ENCODE assay signal across 19 cellular contexts in the genomic region with DNA sequence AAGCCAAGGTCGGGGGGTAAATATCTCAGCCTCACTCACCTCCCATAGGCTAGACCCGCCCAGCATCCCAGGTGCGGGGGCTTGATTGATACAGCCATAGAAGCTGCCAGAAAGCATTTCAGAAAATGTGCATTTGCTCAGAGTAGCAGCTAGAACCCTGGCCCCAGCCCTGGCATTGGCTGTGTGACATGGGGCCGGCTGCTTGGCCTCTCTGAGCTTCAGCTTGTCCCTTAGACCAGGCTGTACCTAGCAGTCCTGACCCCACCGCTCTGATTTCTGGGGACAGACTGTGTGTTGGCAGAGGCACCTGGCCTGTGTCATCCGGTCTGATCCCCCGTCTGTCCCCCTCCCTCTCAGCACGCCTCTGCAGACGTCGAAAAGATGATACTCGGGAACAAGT. TPM values are rescaled to one million over a fixed set of nuclear protein-coding genes. Genes with fewer than 3 reads are reported as not detected.
DNase-seq lines count a peak whose midpoint lies in the region; ATAC-seq, FAIRE-seq and TF ChIP-seq lines count a peak whose summit lies in the region.
"Had no signal": no experiment of that assay in that cellular context is flagged by ENCODE, and none has a peak within 500 bp of the region (broad histone marks: within the 10 kb centered on the region; RNA-seq: fewer than 3 reads in every experiment).

No MANE protein-coding gene starts in this region.

- 85% methylated on average over 5 of the region's 11 CpGs for WGBS in K562 (ENCODE audit: insufficient coverage, low coverage, missing lambda C conversion rate)

- H2AFZ ChIP-seq in K562 (ENCODE audit: low read depth, low read length) = no peak overlapping the region

- TF ChIP-seq POLR2A in K562 (conservative IDR thresholded peaks at IDR 0.05) = no peak

- no peak overlapping the region for H3K27ac ChIP-seq in HEK293 (ENCODE audit: extremely low read depth, low read depth, low read length)
- H3K27ac ChIP-seq in K562 (ENCODE audit: extremely low read depth, low read depth, low read length) = no peak overlapping the region
- H3K27ac ChIP-seq: SJCRH30 had no signal

- no peak for ATAC-seq in K562

- no peak overlapping the region for H3K9ac ChIP-seq in K562 (ENCODE audit: insufficient read depth in 1 of 2, low read depth in 2 of 2, low read length in 2 of 2)

- no peak for FAIRE-seq in K562 (lab: Jason Lieb, UNC)

- TF ChIP-seq EP300 in K562 (IDR thresholded peaks at IDR 0.05; ENCODE audit: low read length) = no peak

- no peaks in the 10 kb centered on the region for H3K9me3 ChIP-seq in HEK293 (ENCODE audit: control insufficient read depth, insufficient read depth, low read depth, low read length)
- H3K9me3 ChIP-seq in K562 (replicated peaks; ENCODE audit: control insufficient read depth, insufficient read depth, low read depth, low read length) = no peaks in the 10 kb centered on the region
- H3K9me3 ChIP-seq: MG63, SJCRH30 had no signal

- H3K9me1 ChIP-seq in K562 (ENCODE audit: control insufficient read depth, insufficient read depth, low read length) = no peaks in the 10 kb centered on the region

- DNase-seq in K562 (ENCODE audit: extremely low read depth in 1 of 4, low spot score in 3 of 4) (no peak), AG08395 (ENCODE audit: low spot score) (no peak), NCI-H1436 (lab: John Stamatoyannopoulos, UW) (no peak)
- DNase-seq: C1 segment of cervical spinal cord; COR-L47; DMS153; EL; H7; MG63; NCI-H1092 treated with DMSO at 0.1 percent for 48 hours; NCI-H1694 treated with DMSO at 0.1 percent for 48 hours; NCI-H345; NCI-H69; NK-92 treated with Interleukin-12 subunit alpha and Interleukin-12 subunit beta, amount 100 ng/mL, for 24 hours; OCI-M1; RPMI8226; SJCRH30 had no signal

- intact Hi-C loops in K562 (cut with micrococcal nuclease) = no loop called here

- CTCF ChIA-PET in HEK293 (lab: Yijun Ruan, JAX) = interaction anchor here (0.5 kb wide), 1 partner anchor 120 kb away, joined by 3 read pairs; no protein-coding TSS in a partner anchor
- CTCF ChIA-PET in K562 (lab: Yijun Ruan, JAX; ENCODE audit: low intra/inter-chr PET ratio) = no interaction called here

- H3K36me3 ChIP-seq in HEK293 (ENCODE audit: control insufficient read depth in 2 of 2, insufficient read depth in 1 of 2, low read length in 2 of 2) (peaks cover 16 to 93% of the 10 kb centered on the region in 2 experiments; a peak in 2 of 3 replicates), K562 (ENCODE audit: control insufficient read depth, insufficient read depth, low read length) (peaks cover 83% of the 10 kb centered on the region; the same call in 2 of the 3 replicates)

- no peak for TF ChIP-seq RAD21 in K562 (CRISPR knock-in tag; conservative IDR thresholded peaks at IDR 0.05 in 1 of 2, IDR thresholded peaks at IDR 0.05 in 1 of 2)

- no TSS peak for BruUV-seq in K562 (replicated peaks; lab: Mats Ljungman, UMichigan)

- no peaks in the 10 kb centered on the region for H3K79me2 ChIP-seq in K562 (ENCODE audit: control insufficient read depth, insufficient read depth, low read length)

- H3K27me3 ChIP-seq in K562 (ENCODE audit: control insufficient read depth in 2 of 2, insufficient read depth in 2 of 2, low read length in 2 of 2) = no peaks in the 10 kb centered on the region
- H3K27me3 ChIP-seq: MG63, SJCRH30 had no signal

- 0 out of 2 replicates have a peak, but pooled peaks cover 3% of the 10 kb centered on the region for H4K20me1 ChIP-seq in K562 (replicated peaks; ENCODE audit: control insufficient read depth, insufficient read depth, low read length)

- in situ Hi-C loops in K562 (cut with MboI) = no loop called here

- no peaks in the 10 kb centered on the region for H3K4me1 ChIP-seq in HEK293 (ENCODE audit: control insufficient read depth, insufficient read depth, low read length)
- H3K4me1 ChIP-seq in K562 (replicated peaks in 1 of 2; ENCODE audit: control insufficient read depth in 2 of 2, insufficient read depth in 2 of 2, low read length in 2 of 2) = peaks cover 0 to 13% of the 10 kb centered on the region in 2 experiments; a peak in 2 of 5 replicates
- H3K4me1 ChIP-seq: SJCRH30 had no signal

- H3K4me2 ChIP-seq in K562 (ENCODE audit: insufficient read depth, low read length) = no peak overlapping the region

- no peak overlapping the region for H3K4me3 ChIP-seq in HEK293 (ENCODE audit: low read depth, low read length)
- H3K4me3 ChIP-seq in K562 = no peak overlapping the region
- H3K4me3 ChIP-seq: MG63, SJCRH30 had no signal

- TF ChIP-seq CTCF in HEK293 (tag by site-specific recombination; IDR thresholded peaks at IDR 0.05) (no peak), K562 (IDR thresholded peaks at IDR 0.05 in 2 of 3, conservative IDR thresholded peaks at IDR 0.05 in 1 of 3; ENCODE audit: insufficient read depth in 2 of 3, low read depth in 1 of 3, low read length in 3 of 3) (no peak)

- POLR2A ChIA-PET in HEK293 (lab: Yijun Ruan, JAX) = no interaction called here
- POLR2A ChIA-PET in K562 (lab: Yijun Ruan, JAX) = interaction anchor here (0.7 to 1.4 kb wide), 2 partner anchors 10 to 17 kb away, joined by 5 read pairs; partner anchors contain the start of gene HSH2D

RNA-seq across cellular contexts. Expression of gene RAB8A, which starts 15.4 kb away (rescaled TPM):
- total RNA-seq in K562 (2011; cell fraction: chromatin; rRNA removed; ENCODE audit: low replicate concordance) = 81.6 and 164 TPM in 2 replicates
- total RNA-seq in K562 (2011; cell fraction: nucleolus; rRNA removed) = 94.9 and 99.9 TPM in 2 replicates
- 96.1 and 105 TPM in 2 replicates for total RNA-seq in K562 (2011; cell fraction: nucleoplasm; rRNA removed)
- total RNA-seq in K562 (2014; rRNA removed) (42.5 and 47.2 TPM in 2 replicates), K562 (2014; rRNA removed; fragmentation: Illumina TruSeq; extraction: Trizol) (60.2 and 66.7 TPM in 2 replicates), K562 (2015; rRNA removed; fragmentation: Illumina TruSeq; extraction: Trizol) (92.0 and 102 TPM in 2 replicates), K562 (2021) (71.9 and 82.7 TPM in 2 replicates)
- polyA plus RNA-seq in K562 (2011; rRNA removed) (45.4 and 66.9 TPM in 2 replicates), K562 (2014; fragmentation: Illumina TruSeq; extraction: Trizol) (53.2 and 55.4 TPM in 2 replicates), K562 (2014; fragmentation: Nextera tagmentation; extraction: Ambion mirVana) (10 to 100 TPM; 11.2 to 13.9 TPM), K562 (2014; rRNA removed) (47.1 and 80.1 TPM in 2 replicates)
- polyA plus RNA-seq in K562 (2011; cell fraction: cytosol; rRNA removed) = 50.7 and 63.0 TPM in 2 replicates
- 33.2 and 35.1 TPM in 2 replicates for polyA plus RNA-seq in K562 (2011; cell fraction: nucleus; rRNA removed)
- 34.9 and 92.8 TPM in 2 replicates for polyA plus RNA-seq in K562 (2012)
- polyA minus RNA-seq in K562 (2011; rRNA and poly(A)+ RNA removed) = 168 and 219 TPM in 2 replicates
- polyA minus RNA-seq in K562 (2011; cell fraction: cytosol; rRNA and poly(A)+ RNA removed) = 52.2 and 76.3 TPM in 2 replicates
- 34.5 and 60.4 TPM in 2 replicates for polyA minus RNA-seq in K562 (2011; cell fraction: nucleus; rRNA and poly(A)+ RNA removed)

RNA-seq across cellular contexts. Expression of gene HSH2D, which starts 16.4 kb away (rescaled TPM):
- 0.81 TPM in 1 of 2 replicates, not detected in the other for total RNA-seq in K562 (2011; cell fraction: chromatin; rRNA removed; ENCODE audit: low replicate concordance)
- total RNA-seq in K562 (2011; cell fraction: nucleolus; rRNA removed) = 0.39 and 0.67 TPM in 2 replicates
- 0.37 TPM in 1 of 2 replicates, not detected in the other for total RNA-seq in K562 (2011; cell fraction: nucleoplasm; rRNA removed)
- total RNA-seq in K562 (2014; rRNA removed) (0.18 and 0.29 TPM in 2 replicates), K562 (2014; rRNA removed; fragmentation: Illumina TruSeq; extraction: Trizol) (0.15 and 0.19 TPM in 2 replicates), K562 (2015; rRNA removed; fragmentation: Illumina TruSeq; extraction: Trizol) (1.1 TPM in 2 replicates), K562 (2021) (0.16 and 0.42 TPM in 2 replicates)
- polyA plus RNA-seq in K562 (2011; rRNA removed) (0.33 and 0.39 TPM in 2 replicates), K562 (2014; fragmentation: Illumina TruSeq; extraction: Trizol) (0.30 and 0.42 TPM in 2 replicates), K562 (2014; fragmentation: Nextera tagmentation; extraction: Ambion mirVana) (under 1 TPM in 1 of 2 experiments, not detected in 1; 0.03 TPM), K562 (2014; rRNA removed) (0.12 and 0.37 TPM in 2 replicates)
- 0.44 and 0.69 TPM in 2 replicates for polyA plus RNA-seq in K562 (2011; cell fraction: cytosol; rRNA removed)
- 0.68 and 0.69 TPM in 2 replicates for polyA plus RNA-seq in K562 (2011; cell fraction: nucleus; rRNA removed)
- polyA plus RNA-seq in K562 (2012) = 0.40 and 3.0 TPM in 2 replicates
- polyA minus RNA-seq in K562 (2011; rRNA and poly(A)+ RNA removed) = 0.09 TPM in 1 of 2 replicates, not detected in the other
- polyA minus RNA-seq in K562 (2011; cell fraction: cytosol; rRNA and poly(A)+ RNA removed) = not detected in 2 replicates
- polyA minus RNA-seq in K562 (2011; cell fraction: nucleus; rRNA and poly(A)+ RNA removed) = 0.22 and 0.27 TPM in 2 replicates
- polyA plus RNA-seq: AG04450 had no signal

RNA-seq across cellular contexts. Expression of gene CIB3, which starts 46.2 kb away (rescaled TPM):
- not detected in 2 replicates for total RNA-seq in K562 (2011; cell fraction: chromatin; rRNA removed; ENCODE audit: low replicate concordance)
- not detected in 2 replicates for total RNA-seq in K562 (2011; cell fraction: nucleolus; rRNA removed)
- not detected in 2 replicates for total RNA-seq in K562 (2011; cell fraction: nucleoplasm; rRNA removed)
- total RNA-seq in K562 (2014; rRNA removed) = not detected in 2 replicates
- total RNA-seq in K562 (2014; rRNA removed; fragmentation: Illumina TruSeq; extraction: Trizol) = not detected in 2 replicates
- total RNA-seq in K562 (2015; rRNA removed; fragmentation: Illumina TruSeq; extraction: Trizol) = not detected in 2 replicates
- not detected in 2 replicates for total RNA-seq in K562 (2021)
- polyA plus RNA-seq in K562 (2011; rRNA removed) = not detected in 2 replicates
- not detected in 2 replicates for polyA plus RNA-seq in K562 (2011; cell fraction: cytosol; rRNA removed)
- polyA plus RNA-seq in K562 (2011; cell fraction: nucleus; rRNA removed) = not detected in 2 replicates
- polyA plus RNA-seq in K562 (2012) = not detected in 2 replicates
- not detected in 2 replicates for polyA plus RNA-seq in K562 (2014; fragmentation: Illumina TruSeq; extraction: Trizol)
- under 1 TPM in 1 of 2 experiments, not detected in 1; 0.08 TPM for polyA plus RNA-seq in K562 (2014; fragmentation: Nextera tagmentation; extraction: Ambion mirVana)
- 0.13 TPM in 1 of 2 replicates, not detected in the other for polyA plus RNA-seq in K562 (2014; rRNA removed)
- polyA minus RNA-seq in K562 (2011; rRNA and poly(A)+ RNA removed) = not detected in 2 replicates
- polyA minus RNA-seq in K562 (2011; cell fraction: cytosol; rRNA and poly(A)+ RNA removed) = not detected in 2 replicates
- polyA minus RNA-seq in K562 (2011; cell fraction: nucleus; rRNA and poly(A)+ RNA removed) = not detected in 2 replicates
- total RNA-seq: H7, SJCRH30 had no signal
- polyA plus RNA-seq: AG04450 had no signal

RNA-seq across cellular contexts. Expression of gene TPM4, which starts 50.8 kb away (rescaled TPM):
- 73.0 and 113 TPM in 2 replicates for total RNA-seq in K562 (2011; cell fraction: chromatin; rRNA removed; ENCODE audit: low replicate concordance)
- total RNA-seq in K562 (2011; cell fraction: nucleolus; rRNA removed) = 52.4 and 58.9 TPM in 2 replicates
- total RNA-seq in K562 (2011; cell fraction: nucleoplasm; rRNA removed) = 66.6 and 115 TPM in 2 replicates
- 76.3 and 82.9 TPM in 2 replicates for total RNA-seq in K562 (2014; rRNA removed)
- total RNA-seq in K562 (2014; rRNA removed; fragmentation: Illumina TruSeq; extraction: Trizol) = 81.8 and 91.3 TPM in 2 replicates
- total RNA-seq in K562 (2015; rRNA removed; fragmentation: Illumina TruSeq; extraction: Trizol) = 106 and 111 TPM in 2 replicates
- total RNA-seq in K562 (2021) = 61.2 and 63.6 TPM in 2 replicates
- 104 and 126 TPM in 2 replicates for polyA plus RNA-seq in K562 (2011; rRNA removed)
- 36.8 and 82.5 TPM in 2 replicates for polyA plus RNA-seq in K562 (2011; cell fraction: cytosol; rRNA removed)
- 30.6 and 46.4 TPM in 2 replicates for polyA plus RNA-seq in K562 (2011; cell fraction: nucleus; rRNA removed)
- polyA plus RNA-seq in K562 (2012) = 90.1 and 265 TPM in 2 replicates
- 87.6 and 108 TPM in 2 replicates for polyA plus RNA-seq in K562 (2014; fragmentation: Illumina TruSeq; extraction: Trizol)
- polyA plus RNA-seq in K562 (2014; fragmentation: Nextera tagmentation; extraction: Ambion mirVana) = 10 to 100 TPM; 28.1 to 34.0 TPM
- 77.4 and 86.3 TPM in 2 replicates for polyA plus RNA-seq in K562 (2014; rRNA removed)
- 79.9 and 121 TPM in 2 replicates for polyA minus RNA-seq in K562 (2011; rRNA and poly(A)+ RNA removed)
- 31.3 and 61.1 TPM in 2 replicates for polyA minus RNA-seq in K562 (2011; cell fraction: cytosol; rRNA and poly(A)+ RNA removed)
- 17.5 and 35.4 TPM in 2 replicates for polyA minus RNA-seq in K562 (2011; cell fraction: nucleus; rRNA and poly(A)+ RNA removed)

RNA-seq across cellular contexts. Expression of gene FAM32A, which starts 58.1 kb away (rescaled TPM):
- 14.8 and 20.8 TPM in 2 replicates for total RNA-seq in K562 (2011; cell fraction: chromatin; rRNA removed; ENCODE audit: low replicate concordance)
- total RNA-seq in K562 (2011; cell fraction: nucleolus; rRNA removed) = 14.2 and 16.1 TPM in 2 replicates
- total RNA-seq in K562 (2011; cell fraction: nucleoplasm; rRNA removed) = 18.8 and 21.6 TPM in 2 replicates
- total RNA-seq in K562 (2014; rRNA removed) (94.5 and 95.8 TPM in 2 replicates), K562 (2014; rRNA removed; fragmentation: Illumina TruSeq; extraction: Trizol) (54.5 and 57.2 TPM in 2 replicates), K562 (2015; rRNA removed; fragmentation: Illumina TruSeq; extraction: Trizol) (70.9 and 73.7 TPM in 2 replicates), K562 (2021) (44.9 and 45.9 TPM in 2 replicates)
- polyA plus RNA-seq in K562 (2011; rRNA removed) (82.6 and 96.7 TPM in 2 replicates), K562 (2014; fragmentation: Illumina TruSeq; extraction: Trizol) (76.2 and 77.8 TPM in 2 replicates), K562 (2014; fragmentation: Nextera tagmentation; extraction: Ambion mirVana) (10 to 100 TPM; 30.7 to 43.0 TPM), K562 (2014; rRNA removed) (94.5 and 102 TPM in 2 replicates)
- polyA plus RNA-seq in K562 (2011; cell fraction: cytosol; rRNA removed) = 84.9 and 85.1 TPM in 2 replicates
- 37.5 and 41.1 TPM in 2 replicates for polyA plus RNA-seq in K562 (2011; cell fraction: nucleus; rRNA removed)
- polyA plus RNA-seq in K562 (2012) = 50.8 and 60.4 TPM in 2 replicates
- 28.1 and 34.6 TPM in 2 replicates for polyA minus RNA-seq in K562 (2011; rRNA and poly(A)+ RNA removed)
- 14.7 and 21.1 TPM in 2 replicates for polyA minus RNA-seq in K562 (2011; cell fraction: cytosol; rRNA and poly(A)+ RNA removed)
- 6.2 and 10.3 TPM in 2 replicates for polyA minus RNA-seq in K562 (2011; cell fraction: nucleus; rRNA and poly(A)+ RNA removed)
